Comparison of ENCODE assay signal across 2 cellular contexts in the genomic region with DNA sequence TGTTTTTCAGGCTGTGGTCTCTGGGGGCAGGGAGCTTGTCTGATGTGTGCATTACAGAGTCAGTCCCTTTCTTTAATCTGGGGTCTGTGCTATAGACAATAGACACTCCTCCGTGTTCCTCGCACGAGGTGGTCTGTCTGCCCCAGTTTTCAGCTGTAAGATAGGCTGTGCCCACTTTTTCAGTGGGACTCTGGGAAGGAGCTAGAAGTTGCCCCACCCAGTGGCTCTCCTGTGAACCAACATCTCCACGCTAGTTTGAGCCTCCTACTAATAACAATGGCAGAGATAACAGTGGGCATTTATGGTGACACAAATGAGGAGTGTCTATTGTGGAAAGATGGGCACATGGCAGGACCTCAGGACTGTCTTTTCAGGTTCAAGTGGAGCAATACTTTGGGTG.
TF ChIP-seq lines count a peak whose summit lies in the region.

No MANE protein-coding gene starts in this region.

TF ChIP-seq in Ishikawa, 13 proteins besides CTCF, POLR2A, EP300 and RAD21 (continued from another document):
- TF ChIP-seq REST (IDR thresholded peaks at IDR 0.05; ENCODE audit: low read depth) (no peak), MAX (IDR thresholded peaks at IDR 0.05) (no peak), TEAD4 (IDR thresholded peaks at IDR 0.05) (no peak), EGR1 (IDR thresholded peaks at IDR 0.05) (no peak)

TF ChIP-seq in WTC11, 78 proteins besides CTCF, POLR2A, EP300 and RAD21 (continued from another document):
- TF ChIP-seq ARID4B (CRISPR knock-in tag; IDR thresholded peaks at IDR 0.05; ENCODE audit: borderline replicate concordance) (no peak), ZNF416 (CRISPR knock-in tag; IDR thresholded peaks at IDR 0.05) (no peak), ZNF219 (CRISPR knock-in tag; IDR thresholded peaks at IDR 0.05; ENCODE audit: borderline replicate concordance) (no peak), FOXJ3 (CRISPR knock-in tag; IDR thresholded peaks at IDR 0.05; ENCODE audit: borderline replicate concordance) (no peak), ATF2 (CRISPR knock-in tag; IDR thresholded peaks at IDR 0.05; ENCODE audit: borderline replicate concordance, low read depth) (no peak), MAX (CRISPR knock-in tag; IDR thresholded peaks at IDR 0.05) (no peak), ETV6 (CRISPR knock-in tag; IDR thresholded peaks at IDR 0.05) (no peak), ZNF121 (CRISPR knock-in tag; IDR thresholded peaks at IDR 0.05) (no peak), HMGXB4 (CRISPR knock-in tag; IDR thresholded peaks at IDR 0.05) (no peak)
- TF ChIP-seq, protein P1, sequence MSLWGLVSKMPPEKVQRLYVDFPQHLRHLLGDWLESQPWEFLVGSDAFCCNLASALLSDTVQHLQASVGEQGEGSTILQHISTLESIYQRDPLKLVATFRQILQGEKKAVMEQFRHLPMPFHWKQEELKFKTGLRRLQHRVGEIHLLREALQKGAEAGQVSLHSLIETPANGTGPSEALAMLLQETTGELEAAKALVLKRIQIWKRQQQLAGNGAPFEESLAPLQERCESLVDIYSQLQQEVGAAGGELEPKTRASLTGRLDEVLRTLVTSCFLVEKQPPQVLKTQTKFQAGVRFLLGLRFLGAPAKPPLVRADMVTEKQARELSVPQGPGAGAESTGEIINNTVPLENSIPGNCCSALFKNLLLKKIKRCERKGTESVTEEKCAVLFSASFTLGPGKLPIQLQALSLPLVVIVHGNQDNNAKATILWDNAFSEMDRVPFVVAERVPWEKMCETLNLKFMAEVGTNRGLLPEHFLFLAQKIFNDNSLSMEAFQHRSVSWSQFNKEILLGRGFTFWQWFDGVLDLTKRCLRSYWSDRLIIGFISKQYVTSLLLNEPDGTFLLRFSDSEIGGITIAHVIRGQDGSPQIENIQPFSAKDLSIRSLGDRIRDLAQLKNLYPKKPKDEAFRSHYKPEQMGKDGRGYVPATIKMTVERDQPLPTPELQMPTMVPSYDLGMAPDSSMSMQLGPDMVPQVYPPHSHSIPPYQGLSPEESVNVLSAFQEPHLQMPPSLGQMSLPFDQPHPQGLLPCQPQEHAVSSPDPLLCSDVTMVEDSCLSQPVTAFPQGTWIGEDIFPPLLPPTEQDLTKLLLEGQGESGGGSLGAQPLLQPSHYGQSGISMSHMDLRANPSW (CRISPR knock-in tag; conservative IDR thresholded peaks at IDR 0.05; ENCODE audit: low read depth) = no peak
- TF ChIP-seq, protein P2, sequence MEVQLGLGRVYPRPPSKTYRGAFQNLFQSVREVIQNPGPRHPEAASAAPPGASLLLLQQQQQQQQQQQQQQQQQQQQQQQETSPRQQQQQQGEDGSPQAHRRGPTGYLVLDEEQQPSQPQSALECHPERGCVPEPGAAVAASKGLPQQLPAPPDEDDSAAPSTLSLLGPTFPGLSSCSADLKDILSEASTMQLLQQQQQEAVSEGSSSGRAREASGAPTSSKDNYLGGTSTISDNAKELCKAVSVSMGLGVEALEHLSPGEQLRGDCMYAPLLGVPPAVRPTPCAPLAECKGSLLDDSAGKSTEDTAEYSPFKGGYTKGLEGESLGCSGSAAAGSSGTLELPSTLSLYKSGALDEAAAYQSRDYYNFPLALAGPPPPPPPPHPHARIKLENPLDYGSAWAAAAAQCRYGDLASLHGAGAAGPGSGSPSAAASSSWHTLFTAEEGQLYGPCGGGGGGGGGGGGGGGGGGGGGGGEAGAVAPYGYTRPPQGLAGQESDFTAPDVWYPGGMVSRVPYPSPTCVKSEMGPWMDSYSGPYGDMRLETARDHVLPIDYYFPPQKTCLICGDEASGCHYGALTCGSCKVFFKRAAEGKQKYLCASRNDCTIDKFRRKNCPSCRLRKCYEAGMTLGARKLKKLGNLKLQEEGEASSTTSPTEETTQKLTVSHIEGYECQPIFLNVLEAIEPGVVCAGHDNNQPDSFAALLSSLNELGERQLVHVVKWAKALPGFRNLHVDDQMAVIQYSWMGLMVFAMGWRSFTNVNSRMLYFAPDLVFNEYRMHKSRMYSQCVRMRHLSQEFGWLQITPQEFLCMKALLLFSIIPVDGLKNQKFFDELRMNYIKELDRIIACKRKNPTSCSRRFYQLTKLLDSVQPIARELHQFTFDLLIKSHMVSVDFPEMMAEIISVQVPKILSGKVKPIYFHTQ (CRISPR knock-in tag; IDR thresholded peaks at IDR 0.05) = no peak
